ENCODE assay signal across 17 cellular contexts in genomic region chr1:151037032-151037431, GRCh38. TPM values are rescaled to one million over a fixed set of nuclear protein-coding genes. Genes with fewer than 3 reads are reported as not detected.
"Had no signal": no experiment of that assay in that cellular context is flagged by ENCODE, and none has a peak within 500 bp of the region (broad histone marks: within the 10 kb centered on the region; RNA-seq: fewer than 3 reads in every experiment).

No MANE protein-coding gene starts in this region.

- H3K27me3 ChIP-seq: hepatocyte, right lobe of liver, spleen, uterus had no signal

- H3K4me1 Mint-ChIP-seq: activated B cell treated with CpG ODN at 0.5 μM for 24 hours; activated naive CD8-positive, alpha-beta T cell treated with anti-CD3 and anti-CD28 coated beads for 36 hours; brain had no signal

- H3K9me3 ChIP-seq: right lobe of liver, spleen, uterus had no signal

- DNase-seq: activated B cell treated with CpG ODN at 0.5 μM for 24 hours; activated CD4-positive, alpha-beta T cell treated with anti-CD3 and anti-CD28 coated beads, Interleukin-2, amount 10 ng/mL, durations not matched to agents 24 days and 14 days; activated CD8-positive, alpha-beta memory T cell treated with anti-CD3 and anti-CD28 coated beads, Interleukin-2, amount 50 U/mL, for 48 hours; activated gamma-delta T cell; activated naive CD8-positive, alpha-beta T cell treated with anti-CD3 and anti-CD28 coated beads for 36 hours; activated T-cell treated with anti-CD3 and anti-CD28 coated beads, Interleukin-2, amount 50 U/mL, for 72 hours; cerebellar nuclear complex; dermis blood vessel endothelial cell; left ventricle myocardium superior; right lobe of liver; spleen; stimulated activated CD4-positive, alpha-beta T cell treated with anti-CD3 and anti-CD28 coated beads, Interleukin-1b, Interleukin-23, amount 100 ng/mL, for 48 hours; uterus had no signal

- H3K4me1 ChIP-seq: right lobe of liver, spleen, uterus had no signal

- H3K4me3 Mint-ChIP-seq: activated B cell treated with CpG ODN at 0.5 μM for 24 hours; activated CD4-positive, alpha-beta T cell treated with anti-CD3 and anti-CD28 coated beads, Interleukin-2, amount 10 ng/mL, durations not matched to agents 24 days and 14 days; activated naive CD8-positive, alpha-beta T cell treated with anti-CD3 and anti-CD28 coated beads for 36 hours; activated T-cell treated with anti-CD3 and anti-CD28 coated beads, Interleukin-2, amount 50 U/mL, for 72 hours; brain; T-helper 1 cell treated with Interleukin-12 subunit alpha and Interleukin-12 subunit beta and Interleukin-4 antibody, amounts not matched to agents 30 μg/mL and 1 μg/mL, for 36 hours had no signal

- H3K36me3 ChIP-seq: uterus had no signal

- H3K27ac ChIP-seq: hepatocyte, right lobe of liver, spleen, uterus had no signal

- H3K4me3 ChIP-seq: hepatocyte, right lobe of liver, spleen, uterus had no signal

- H3K27ac Mint-ChIP-seq: activated B cell treated with CpG ODN at 0.5 μM for 24 hours; activated CD4-positive, alpha-beta T cell treated with anti-CD3 and anti-CD28 coated beads, Interleukin-2, amount 10 ng/mL, durations not matched to agents 24 days and 14 days; activated naive CD8-positive, alpha-beta T cell treated with anti-CD3 and anti-CD28 coated beads for 36 hours; activated T-cell treated with anti-CD3 and anti-CD28 coated beads, Interleukin-2, amount 50 U/mL, for 72 hours; T-helper 1 cell treated with Interleukin-12 subunit alpha and Interleukin-12 subunit beta and Interleukin-4 antibody, amounts not matched to agents 30 μg/mL and 1 μg/mL, for 36 hours had no signal

- ATAC-seq: activated T-cell treated with anti-CD3 and anti-CD28 coated beads, Interleukin-2, amount 50 U/mL, for 72 hours; left ventricle myocardium superior; right lobe of liver had no signal

- H3K9me3 Mint-ChIP-seq: activated B cell treated with CpG ODN at 0.5 μM for 24 hours; activated CD4-positive, alpha-beta T cell treated with anti-CD3 and anti-CD28 coated beads, Interleukin-2, amount 10 ng/mL, durations not matched to agents 24 days and 14 days; activated naive CD8-positive, alpha-beta T cell treated with anti-CD3 and anti-CD28 coated beads for 36 hours; activated T-cell treated with anti-CD3 and anti-CD28 coated beads, Interleukin-2, amount 50 U/mL, for 72 hours; brain; T-helper 1 cell treated with Interleukin-12 subunit alpha and Interleukin-12 subunit beta and Interleukin-4 antibody, amounts not matched to agents 30 μg/mL and 1 μg/mL, for 36 hours had no signal

- H3K27me3 Mint-ChIP-seq: activated B cell treated with CpG ODN at 0.5 μM for 24 hours; activated CD4-positive, alpha-beta T cell treated with anti-CD3 and anti-CD28 coated beads, Interleukin-2, amount 10 ng/mL, durations not matched to agents 24 days and 14 days; activated naive CD8-positive, alpha-beta T cell treated with anti-CD3 and anti-CD28 coated beads for 36 hours; brain had no signal

RNA-seq across cellular contexts. Expression of gene BNIPL, which starts 0.6 kb away (rescaled TPM):
- total RNA-seq: epithelial cell of proximal tubule had no signal
